Comparison of ENCODE assay signal across 22 cellular contexts in genomic region chr7:133985300-133985699, GRCh38.
"Had no signal": no experiment of that assay in that cellular context is flagged by ENCODE, and none has a peak within 500 bp of the region (broad histone marks: within the 10 kb centered on the region; RNA-seq: fewer than 3 reads in every experiment).

No MANE protein-coding gene starts in this region.

- H3K27me3 ChIP-seq: MG63, SJCRH30 had no signal

- H3K4me3 ChIP-seq: MG63, SJCRH30 had no signal

- H3K4me1 ChIP-seq: SJCRH30 had no signal

- DNase-seq: Karpas-422; KG1; MG63; NCI-H1092; NCI-H1105 treated with DMSO at 0.1 percent for 48 hours; NCI-H1417 treated with DMSO at 0.1 percent for 48 hours; NCI-H187; NCI-H2029; NCI-H2081 treated with DMSO at 0.1 percent for 48 hours; NCI-H2171; NCI-H226; NCI-H446; NCI-H510A; NCI-H524 treated with DMSO at 0.1 percent for 48 hours; NCI-H82; NK-92 treated with Interleukin-12 subunit alpha and Interleukin-12 subunit beta, amount 100 ng/mL, for 24 hours; PC-3; SHP77 treated with DMSO at 0.1 percent for 48 hours; SJCRH30; T-helper 1 cell; T-helper 17 cell had no signal

- H3K9me3 ChIP-seq: MG63, SJCRH30 had no signal

- H3K27ac ChIP-seq: RWPE1, SJCRH30 had no signal

- H3K36me3 ChIP-seq: MG63, SJCRH30 had no signal
